ENCODE assay signal across 18 cellular contexts in the genomic region with DNA sequence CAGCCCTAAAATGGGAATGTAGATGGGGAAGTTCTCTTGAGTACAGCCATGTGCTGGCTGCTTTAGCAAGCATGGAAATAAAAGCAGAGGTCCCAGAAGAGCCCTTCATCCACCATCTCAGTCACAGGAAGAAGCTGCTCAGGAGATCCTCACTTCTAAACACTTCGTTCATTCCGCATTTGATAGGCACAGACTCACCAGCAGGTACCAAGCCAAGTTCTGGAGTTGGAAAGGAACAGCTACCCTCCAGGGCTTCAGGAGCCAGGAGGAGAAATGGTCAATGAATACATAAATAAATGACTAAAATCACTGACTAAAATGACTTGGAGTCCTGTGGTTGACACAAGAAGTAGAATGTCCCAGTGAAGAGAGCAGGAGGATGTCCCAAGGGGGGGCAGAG. TPM values are rescaled to one million over a fixed set of nuclear protein-coding genes. Genes with fewer than 3 reads are reported as not detected.
A peak's percentile ranks its signal among the peaks of the same experiment; 100 is the strongest.
DNase-seq lines count a peak whose midpoint lies in the region; ATAC-seq and TF ChIP-seq lines count a peak whose summit lies in the region.
"Had no signal": no experiment of that assay in that cellular context is flagged by ENCODE, and none has a peak within 500 bp of the region (broad histone marks: within the 10 kb centered on the region; RNA-seq: fewer than 3 reads in every experiment).

No MANE protein-coding gene starts in this region.

- H3K27ac Mint-ChIP-seq in activated T-cell treated with anti-CD3 and anti-CD28 coated beads, Interleukin-2, amount 50 U/mL, for 24 hours: peak overlapping the region; percentile 79
- peak overlapping the region in 1 of 2 donors; percentile 63 for H3K27ac Mint-ChIP-seq in stimulated activated naive CD8-positive, alpha-beta T cell treated with anti-CD3 and anti-CD28 coated beads, Interleukin-15, amount 100 ng/mL, for 72 hours

- H3K79me2 ChIP-seq in osteoblast (ENCODE audit: insufficient read depth, low read length): no peaks in the 10 kb centered on the region

- H3K27ac ChIP-seq in HUES64 (ENCODE audit: low read depth, low read length): peak overlapping the region; percentile 5; the same call in 1 of the 2 replicates
- peak overlapping the region in 40 of 59 donors; percentile 7 to 84 (median 68) for H3K27ac ChIP-seq in dorsolateral prefrontal cortex
- no peak overlapping the region for H3K27ac ChIP-seq in osteoblast (ENCODE audit: low read depth, low read length)
- H3K27ac ChIP-seq: BLaER1, PC-9 had no signal

- no peaks in the 10 kb centered on the region for H3K27me3 Mint-ChIP-seq in activated T-cell treated with anti-CD3 and anti-CD28 coated beads, Interleukin-2, amount 50 U/mL, for 24 hours
- no peaks in the 10 kb centered on the region for H3K27me3 Mint-ChIP-seq in stimulated activated naive CD8-positive, alpha-beta T cell treated with anti-CD3 and anti-CD28 coated beads, Interleukin-15, amount 100 ng/mL, for 72 hours

- no peaks in the 10 kb centered on the region for H3K27me3 ChIP-seq in HUES64 (ENCODE audit: insufficient read depth, low read length)
- no peaks in the 10 kb centered on the region for H3K27me3 ChIP-seq in dorsolateral prefrontal cortex
- no peaks in the 10 kb centered on the region for H3K27me3 ChIP-seq in osteoblast (ENCODE audit: insufficient read depth, low read length)
- H3K27me3 ChIP-seq: BLaER1 had no signal

- H3K4me1 ChIP-seq in HUES64 (ENCODE audit: insufficient read depth, low read length) (peaks cover 23% of the 10 kb centered on the region), osteoblast (ENCODE audit: insufficient read depth, low read length) (peaks cover 6% of the 10 kb centered on the region)
- H3K4me1 ChIP-seq: BLaER1 had no signal

- H3K4me3 Mint-ChIP-seq in activated T-cell treated with anti-CD3 and anti-CD28 coated beads, Interleukin-2, amount 50 U/mL, for 24 hours: peak overlapping the region; percentile 76
- H3K4me3 Mint-ChIP-seq in stimulated activated naive CD8-positive, alpha-beta T cell treated with anti-CD3 and anti-CD28 coated beads, Interleukin-15, amount 100 ng/mL, for 72 hours: no peak overlapping the region

- H4K20me1 ChIP-seq in osteoblast (ENCODE audit: insufficient read depth, low read length): peaks cover 7% of the 10 kb centered on the region
- H4K20me1 ChIP-seq: BLaER1 had no signal

- H3K36me3 Mint-ChIP-seq in activated T-cell treated with anti-CD3 and anti-CD28 coated beads, Interleukin-2, amount 50 U/mL, for 24 hours (ENCODE audit: low read depth): peaks cover 75% of the 10 kb centered on the region

- no peak for DNase-seq in activated T-cell treated with anti-CD3 and anti-CD28 coated beads, Interleukin-2, amount 50 U/mL, for 24 hours
- DNase-seq in activated T-cell treated with anti-CD3 and anti-CD28 coated beads, Interleukin-2, amount 50 U/mL, for 48 hours: no peak
- DNase-seq in dorsolateral prefrontal cortex: no peak
- peak; percentile 78 for DNase-seq in osteoblast (ENCODE audit: insufficient read length, low spot score, missing footprints)
- no peak for DNase-seq in stimulated activated naive CD8-positive, alpha-beta T cell treated with anti-CD3 and anti-CD28 coated beads, Interleukin-15, amount 100 ng/mL, for 72 hours
- no peak for DNase-seq in NCI-H128 (lab: John Stamatoyannopoulos, UW; ENCODE audit: unreplicated experiment)
- DNase-seq: 8988T, DMS153, EL, KG1, NCI-H1048, NCI-H1694, NCI-H446 treated with DMSO at 0.1 percent for 48 hours, NCI-H748 treated with DMSO at 0.1 percent for 48 hours had no signal

- intact Hi-C loops in dorsolateral prefrontal cortex (cut with DNase I): no loop called here

- no peak overlapping the region for H3K4me3 ChIP-seq in HUES64 (ENCODE audit: low read length)
- peak overlapping the region in 2 of 59 donors; percentile 10 to 54 for H3K4me3 ChIP-seq in dorsolateral prefrontal cortex
- no peak overlapping the region for H3K4me3 ChIP-seq in osteoblast (ENCODE audit: insufficient read depth, low read length)
- H3K4me3 ChIP-seq: BLaER1, PC-9 had no signal

- H3K9me3 Mint-ChIP-seq in activated T-cell treated with anti-CD3 and anti-CD28 coated beads, Interleukin-2, amount 50 U/mL, for 24 hours: no peaks in the 10 kb centered on the region
- no peaks in the 10 kb centered on the region for H3K9me3 Mint-ChIP-seq in stimulated activated naive CD8-positive, alpha-beta T cell treated with anti-CD3 and anti-CD28 coated beads, Interleukin-15, amount 100 ng/mL, for 72 hours

- no peak overlapping the region for H2AFZ ChIP-seq in osteoblast (ENCODE audit: low read length)
- H2AFZ ChIP-seq: PC-9 had no signal

- TF ChIP-seq CTCF in dorsolateral prefrontal cortex (IDR thresholded peaks at IDR 0.05 in 54 of 56, conservative IDR thresholded peaks at IDR 0.05 in 2 of 56; ENCODE audit: low read depth in 1 of 56, partially characterized antibody in 56 of 56) (no peak), osteoblast (IDR thresholded peaks at IDR 0.05; ENCODE audit: extremely low read depth, low read depth, low read length) (no peak)

- ATAC-seq in stimulated activated naive CD8-positive, alpha-beta T cell treated with anti-CD3 and anti-CD28 coated beads, Interleukin-15, amount 100 ng/mL, for 72 hours: no peak
- no peak for ATAC-seq in HG02938 (IDR thresholded peaks at IDR 0.05; ENCODE audit: unreplicated experiment)

- H3K36me3 ChIP-seq in HUES64 (ENCODE audit: insufficient read depth, low read length): peaks cover 94% of the 10 kb centered on the region
- peaks cover 10% of the 10 kb centered on the region for H3K36me3 ChIP-seq in osteoblast (ENCODE audit: insufficient read depth, low read length)

- peaks cover 47% of the 10 kb centered on the region for H3K4me1 Mint-ChIP-seq in activated T-cell treated with anti-CD3 and anti-CD28 coated beads, Interleukin-2, amount 50 U/mL, for 24 hours (ENCODE audit: low read depth)
- peaks cover 28% of the 10 kb centered on the region for H3K4me1 Mint-ChIP-seq in stimulated activated naive CD8-positive, alpha-beta T cell treated with anti-CD3 and anti-CD28 coated beads, Interleukin-15, amount 100 ng/mL, for 72 hours

- H3K9me3 ChIP-seq in HUES64 (ENCODE audit: insufficient read depth, low read depth, low read length) (no peaks in the 10 kb centered on the region), osteoblast (ENCODE audit: low read depth, low read length) (no peaks in the 10 kb centered on the region)
- H3K9me3 ChIP-seq: BLaER1 had no signal

- no peak overlapping the region for H3K4me2 ChIP-seq in osteoblast (ENCODE audit: insufficient read depth, low read length)
- H3K4me2 ChIP-seq: BLaER1 had no signal

- H3K9ac ChIP-seq in HUES64 (ENCODE audit: low read depth, low read length): no peak overlapping the region
- H3K9ac ChIP-seq: BLaER1 had no signal

- WGBS in HUES64: 85% methylated on average over 2 of the region's 2 CpGs

RNA-seq across cellular contexts. Expression of a gene that starts 21.6 kb away (rescaled TPM):
- polyA plus RNA-seq in HUES64 (2013, experiment 1 of 2): 30.5 TPM
- 35.8 TPM for polyA plus RNA-seq in HUES64 (2013, experiment 2 of 2)
- 10 to 100 TPM; 15.2 to 39.9 (median 25.9) TPM for total RNA-seq in dorsolateral prefrontal cortex
- total RNA-seq in osteoblast: 2.9 and 5.1 TPM in 2 replicates
